Comparison of ENCODE assay signal across 12 cellular contexts in genomic region chr12:31578632-31579031, GRCh38. TPM values are rescaled to one million over a fixed set of nuclear protein-coding genes. Genes with fewer than 3 reads are reported as not detected.
A peak's percentile ranks its signal among the peaks of the same experiment; 100 is the strongest.
DNase-seq lines count a peak whose midpoint lies in the region; ATAC-seq, FAIRE-seq and TF ChIP-seq lines count a peak whose summit lies in the region.
"Had no signal": no experiment of that assay in that cellular context is flagged by ENCODE, and none has a peak within 500 bp of the region (broad histone marks: within the 10 kb centered on the region; RNA-seq: fewer than 3 reads in every experiment).

No MANE protein-coding gene starts in this region.

- H3K9me3 ChIP-seq in endothelial cell of umbilical vein (replicated peaks; ENCODE audit: control insufficient read depth, insufficient read depth, low read length) (no peaks in the 10 kb centered on the region), osteoblast (ENCODE audit: low read depth, low read length) (no peaks in the 10 kb centered on the region)

- no peak for FAIRE-seq in endothelial cell of umbilical vein (lab: Jason Lieb, UNC)

- DNase-seq in HK-2 (ENCODE audit: unreplicated experiment) (peak; percentile 36), endothelial cell of umbilical vein (ENCODE audit: low read depth, low spot score) (peak; percentile 62), osteoblast (ENCODE audit: insufficient read length, low spot score, missing footprints) (no peak), SKM-1 (lab: John Stamatoyannopoulos, UW; ENCODE audit: unreplicated experiment) (no peak), LoVo (ENCODE audit: low spot score) (no peak), NCI-H2171 treated with DMSO at 0.1 percent for 48 hours (lab: John Stamatoyannopoulos, UW) (no peak), GM10266 (ENCODE audit: extremely low spot score) (no peak)
- DNase-seq: activated CD4-positive, alpha-beta T cell treated with anti-CD3 and anti-CD28 coated beads, Interleukin-2, amount 10 ng/mL, durations not matched to agents 24 days and 14 days; activated naive CD4-positive, alpha-beta T cell treated with anti-CD3 and anti-CD28 coated beads, Interleukin-2, amount 10 ng/mL, durations not matched to agents 7 days and 5 days; H9; T-cell had no signal

- intact Hi-C loops in endothelial cell of umbilical vein (cut with micrococcal nuclease), result no loop called here

- peak; percentile 77 for ATAC-seq in GM18861 (IDR thresholded peaks at IDR 0.05; ENCODE audit: unreplicated experiment)
- ATAC-seq: T-cell had no signal

- CTCF ChIA-PET in endothelial cell of umbilical vein (lab: Charles Lee), result interaction anchor here (0.6 to 1.5 kb wide), 3 partner anchors 10 to 93 kb away, joined by 3 read pairs; no protein-coding TSS in a partner anchor

- dilution Hi-C loops in endothelial cell of umbilical vein (cut with MboI; ENCODE audit: extremely low pct_ligation_motif_present, low sequenced_read_pairs), result no loop called here

- H2AFZ ChIP-seq in endothelial cell of umbilical vein (ENCODE audit: low read depth, low read length), result no peak overlapping the region
- no peak overlapping the region for H2AFZ ChIP-seq in osteoblast (ENCODE audit: low read length)

- H3K9ac ChIP-seq in endothelial cell of umbilical vein (replicated peaks; ENCODE audit: extremely low read depth, insufficient read depth, low read length), result no peak overlapping the region

- TF ChIP-seq CTCF in endothelial cell of umbilical vein (IDR thresholded peaks at IDR 0.05; ENCODE audit: extremely low read depth in 1 of 2, insufficient read depth in 1 of 2, low read depth in 1 of 2, low read length in 2 of 2) (no peak), osteoblast (IDR thresholded peaks at IDR 0.05; ENCODE audit: extremely low read depth, low read depth, low read length) (no peak), GM10266 (IDR thresholded peaks at IDR 0.05; ENCODE audit: control insufficient read depth, insufficient read depth, low read depth, missing control alignments) (no peak)

- H3K9me1 ChIP-seq in endothelial cell of umbilical vein (replicated peaks; ENCODE audit: control insufficient read depth, extremely low read depth, insufficient read depth, low read length), result no peaks in the 10 kb centered on the region

- no peaks in the 10 kb centered on the region for H3K27me3 ChIP-seq in endothelial cell of umbilical vein (ENCODE audit: control insufficient read depth in 2 of 2, insufficient read depth in 2 of 2, low read length in 2 of 2)
- no peaks in the 10 kb centered on the region for H3K27me3 ChIP-seq in osteoblast (ENCODE audit: insufficient read depth, low read length)

- no peak overlapping the region for H3K4me2 ChIP-seq in endothelial cell of umbilical vein (ENCODE audit: insufficient read depth, low read length)
- no peak overlapping the region for H3K4me2 ChIP-seq in osteoblast (ENCODE audit: insufficient read depth, low read length)

- H3K27ac ChIP-seq in endothelial cell of umbilical vein (ENCODE audit: insufficient read depth, low read depth, low read length), result no peak overlapping the region
- H3K27ac ChIP-seq in osteoblast (ENCODE audit: low read depth, low read length), result peak overlapping the region; percentile 4

- H4K20me1 ChIP-seq in endothelial cell of umbilical vein (replicated peaks; ENCODE audit: control insufficient read depth, extremely low read depth, insufficient read depth, low read length), result no peaks in the 10 kb centered on the region
- no peaks in the 10 kb centered on the region for H4K20me1 ChIP-seq in osteoblast (ENCODE audit: insufficient read depth, low read length)

- POLR2A ChIA-PET in endothelial cell of umbilical vein (lab: Charles Lee), result interaction anchor here (0.7 kb wide), 1 partner anchor 561 kb away, joined by 4 read pairs; no protein-coding TSS in a partner anchor

- BruUV-seq in endothelial cell of umbilical vein (replicated peaks; lab: Mats Ljungman, UMichigan), result no TSS peak

- peaks cover 24% of the 10 kb centered on the region for H3K79me2 ChIP-seq in endothelial cell of umbilical vein (ENCODE audit: control insufficient read depth, insufficient read depth, low read length)
- H3K79me2 ChIP-seq in osteoblast (ENCODE audit: insufficient read depth, low read length), result peaks cover 68% of the 10 kb centered on the region

- H3K4me1 ChIP-seq in endothelial cell of umbilical vein (ENCODE audit: control insufficient read depth, extremely low read depth, insufficient read depth, low read length) (peaks cover 19% of the 10 kb centered on the region), osteoblast (ENCODE audit: insufficient read depth, low read length) (peaks cover 22% of the 10 kb centered on the region)

- H3K4me3 ChIP-seq in endothelial cell of umbilical vein (replicated peaks in 1 of 3; ENCODE audit: insufficient read depth in 1 of 3, low read depth in 1 of 3, low read length in 3 of 3) (no peak overlapping the region), osteoblast (ENCODE audit: insufficient read depth, low read length) (no peak overlapping the region)

- H3K36me3 ChIP-seq in endothelial cell of umbilical vein (ENCODE audit: control insufficient read depth in 2 of 2, extremely low read depth in 1 of 2, insufficient read depth in 2 of 2, low read length in 2 of 2), result no peaks in the 10 kb centered on the region
- H3K36me3 ChIP-seq in osteoblast (ENCODE audit: insufficient read depth, low read length), result no peaks in the 10 kb centered on the region

- TF ChIP-seq POLR2A in endothelial cell of umbilical vein (IDR thresholded peaks at IDR 0.05; ENCODE audit: low read depth, low read length), result no peak

TF ChIP-seq in endothelial cell of umbilical vein, 7 proteins besides CTCF, POLR2A, EP300 and RAD21:
- no peak for TF ChIP-seq MYC (IDR thresholded peaks at IDR 0.05; ENCODE audit: low read depth, low read length)
- no peak for TF ChIP-seq GATA2 (IDR thresholded peaks at IDR 0.05; ENCODE audit: insufficient read depth, insufficient read length, low read depth, low read length)
- no peak for TF ChIP-seq FOS (IDR thresholded peaks at IDR 0.05; ENCODE audit: borderline replicate concordance, insufficient read depth, low read length)
- TF ChIP-seq, protein P1, sequence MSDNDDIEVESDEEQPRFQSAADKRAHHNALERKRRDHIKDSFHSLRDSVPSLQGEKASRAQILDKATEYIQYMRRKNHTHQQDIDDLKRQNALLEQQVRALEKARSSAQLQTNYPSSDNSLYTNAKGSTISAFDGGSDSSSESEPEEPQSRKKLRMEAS (IDR thresholded peaks at IDR 0.05; ENCODE audit: insufficient read depth, insufficient read length), result no peak
- no peak for TF ChIP-seq JUN (IDR thresholded peaks at IDR 0.05; ENCODE audit: borderline replicate concordance, insufficient read depth, insufficient read length, low read depth)
- TF ChIP-seq POLR2AphosphoS5 (IDR thresholded peaks at IDR 0.05; ENCODE audit: insufficient read depth, low read depth, low read length), result no peak
- no peak for TF ChIP-seq EZH2 (IDR thresholded peaks at IDR 0.05; ENCODE audit: borderline replicate concordance, low read depth, low read length, severe bottlenecking)

RNA-seq across cellular contexts. Expression of gene DENND5B, which starts 12.3 kb away (rescaled TPM):
- total RNA-seq in endothelial cell of umbilical vein, result 18.3 and 22.0 TPM in 2 replicates
- polyA plus RNA-seq in endothelial cell of umbilical vein, result 7.8 and 10.3 TPM in 2 replicates
- 8.7 and 9.8 TPM in 2 replicates for polyA plus RNA-seq in endothelial cell of umbilical vein (2011; cell fraction: cytosol; rRNA removed)
- 10.6 and 11.3 TPM in 2 replicates for polyA plus RNA-seq in endothelial cell of umbilical vein (2011; cell fraction: nucleus; rRNA removed)
- 11.2 and 14.4 TPM in 2 replicates for polyA plus RNA-seq in endothelial cell of umbilical vein (2012)
- 30.2 and 30.8 TPM in 2 replicates for polyA minus RNA-seq in endothelial cell of umbilical vein
- 21.3 TPM for polyA minus RNA-seq in endothelial cell of umbilical vein (2011; cell fraction: cytosol; rRNA and poly(A)+ RNA removed)
- 28.5 and 43.1 TPM in 2 replicates for polyA minus RNA-seq in endothelial cell of umbilical vein (2011; cell fraction: nucleus; rRNA and poly(A)+ RNA removed)
- total RNA-seq in osteoblast, result 18.8 and 25.6 TPM in 2 replicates
- total RNA-seq: activated CD4-positive, alpha-beta T cell treated with anti-CD3 and anti-CD28 coated beads, Interleukin-2, amount 10 ng/mL, durations not matched to agents 24 days and 14 days had no signal

Comparison
In these comparisons a context has a peak if more than half of its experiments do, and no peak if none do; other contexts are left out.
1. DNase-seq: peak in HK-2 (single experiment) and endothelial cell of umbilical vein (single experiment); none in osteoblast (single experiment), SKM-1 (single experiment), LoVo (single experiment), NCI-H2171 treated with DMSO at 0.1 percent for 48 hours (single experiment) and GM10266 (single experiment).